In genomic region chr4:184568770-184569169, GRCh38 we compare ENCODE assay signal across 1 cellular context.
TF ChIP-seq lines count a peak whose summit lies in the region.

No MANE protein-coding gene starts in this region.

TF ChIP-seq in endothelial cell of umbilical vein, 7 proteins besides CTCF, POLR2A, EP300 and RAD21:
- TF ChIP-seq MYC (IDR thresholded peaks at IDR 0.05; ENCODE audit: low read depth, low read length) (no peak), JUN (IDR thresholded peaks at IDR 0.05; ENCODE audit: borderline replicate concordance, insufficient read depth, insufficient read length, low read depth) (peak; percentile 5), GATA2 (IDR thresholded peaks at IDR 0.05; ENCODE audit: insufficient read depth, insufficient read length, low read depth, low read length) (peak; percentile 91), MAX (IDR thresholded peaks at IDR 0.05; ENCODE audit: insufficient read depth, insufficient read length) (no peak), POLR2AphosphoS5 (IDR thresholded peaks at IDR 0.05; ENCODE audit: insufficient read depth, low read depth, low read length) (no peak), FOS (IDR thresholded peaks at IDR 0.05; ENCODE audit: borderline replicate concordance, insufficient read depth, low read length) (no peak), EZH2 (IDR thresholded peaks at IDR 0.05; ENCODE audit: borderline replicate concordance, low read depth, low read length, severe bottlenecking) (no peak)
